8 cellular contexts compared by ENCODE assay signal in genomic region chr10:72692057-72692891, GRCh38. TPM values are rescaled to one million over a fixed set of nuclear protein-coding genes. Genes with fewer than 3 reads are reported as not detected.
DNase-seq lines count a peak whose midpoint lies in the region; ATAC-seq and TF ChIP-seq lines count a peak whose summit lies in the region.

Gene MCU (plus strand): TSS chr10:72692143. CDS start chr10:72692152, 9 bp downstream.

- no peaks in the 10 kb centered on the region for H3K27me3 Mint-ChIP-seq in activated B cell treated with CpG ODN at 0.5 μM for 24 hours

- H3K4me3 ChIP-seq in spleen = peak within 1 kb of the TSS; percentile 50 to 92 (median 68)

- intact Hi-C loops in activated B cell treated with CpG ODN at 0.5 μM for 24 hours (cut with micrococcal nuclease) = loop anchor here (1.0 to 10.0 kb wide), 8 partner anchors 66 to 553 kb away; partner anchors contain the start of genes ANAPC16, ASCC1, DNAJB12 and DNAJC9
- intact Hi-C loops in spleen (cut with DNase I; ENCODE audit: low total_unique reads) = loop anchor here (5.0 to 10.0 kb wide), 2 partner anchors 67 to 140 kb away; partner anchors contain the start of gene MICU1

- TF ChIP-seq CTCF in activated B cell treated with CpG ODN at 0.5 μM for 24 hours (IDR thresholded peaks at IDR 0.05) (no peak), spleen (IDR thresholded peaks at IDR 0.05 in 8 of 11, conservative IDR thresholded peaks at IDR 0.05 in 3 of 11) (no peak)

- ATAC-seq in GM18498 (IDR thresholded peaks at IDR 0.05; ENCODE audit: unreplicated experiment) (peak; percentile 94), HG02623 (IDR thresholded peaks at IDR 0.05; ENCODE audit: unreplicated experiment) (peak; percentile 88), activated B cell treated with CpG ODN at 0.5 μM for 24 hours (ENCODE audit: low read depth) (peak; percentile 96)

- no peaks in the 10 kb centered on the region for H3K27me3 ChIP-seq in spleen (replicated peaks in 1 of 7)

- H3K9me3 Mint-ChIP-seq in activated B cell treated with CpG ODN at 0.5 μM for 24 hours = no peaks in the 10 kb centered on the region

- H3K9me3 ChIP-seq in spleen = no peaks in the 10 kb centered on the region

- H3K36me3 Mint-ChIP-seq in activated B cell treated with CpG ODN at 0.5 μM for 24 hours (ENCODE audit: low read depth) = no peaks in the 10 kb centered on the region

- peak in 2 of 3 donors; percentile 49 to 75 for TF ChIP-seq POLR2A in spleen (IDR thresholded peaks at IDR 0.05)

- CTCF ChIA-PET in activated B cell treated with CpG ODN at 0.5 μM for 24 hours (lab: Charles Lee) = no interaction called here

- 0 to 1% (median 0%) methylated on average over 36 to 83 of the region's 85 CpGs for WGBS in spleen, 5 donors

- H3K27ac ChIP-seq in caudate nucleus (ENCODE audit: low read depth, low read length) = peak within 1 kb of the TSS; percentile 76
- H3K27ac ChIP-seq in spleen = peak within 1 kb of the TSS; percentile 78 to 98 (median 96)

- H3K36me3 ChIP-seq in spleen = no peaks in the 10 kb centered on the region

- peak within 1 kb of the TSS; percentile 90 for H3K4me3 Mint-ChIP-seq in activated B cell treated with CpG ODN at 0.5 μM for 24 hours

- H3K4me1 Mint-ChIP-seq in activated B cell treated with CpG ODN at 0.5 μM for 24 hours = peaks cover 44% of the 10 kb centered on the region

- POLR2A ChIA-PET in activated B cell treated with CpG ODN at 0.5 μM for 24 hours (lab: Charles Lee) = interaction anchor here (0.6 to 1.5 kb wide), 7 partner anchors 13 to 1287 kb away, joined by 3 to 7 read pairs (median 5); partner anchors contain the start of genes DNAJB12 and MICU1

- DNase-seq in NCI-H1417 treated with DMSO at 0.1 percent for 48 hours (lab: John Stamatoyannopoulos, UW) (peak; percentile 56), activated B cell treated with CpG ODN at 0.5 μM for 24 hours (peak; percentile 90), caudate nucleus (lab: John Stamatoyannopoulos, UW) (peak in 58 of 61 donors; percentile 14 to 99 (median 94)), iris pigment epithelial cell (ENCODE audit: low read depth) (peak; percentile 96), spleen (peak; percentile 98), amniotic stem cell (lab: John Stamatoyannopoulos, UW) (no peak)

- H3K4me1 ChIP-seq in spleen = peaks cover 9 to 54% (median 38%) of the 10 kb centered on the region in 6 donors

- H3K27ac Mint-ChIP-seq in activated B cell treated with CpG ODN at 0.5 μM for 24 hours = peak within 1 kb of the TSS; percentile 81

RNA-seq across cellular contexts. Expression of gene MCU, which starts in this region (rescaled TPM):
- total RNA-seq in activated B cell treated with CpG ODN at 0.5 μM for 24 hours = 13.8 and 15.5 TPM in 2 replicates
- total RNA-seq in spleen = 10 to 100 TPM; 17.0 to 29.2 (median 25.3) TPM
- polyA plus RNA-seq in spleen = 10 to 100 TPM in 1 of 3 donors, 1 to 10 TPM in 2; 7.2 to 11.8 (median 7.7) TPM
